In the genomic region with DNA sequence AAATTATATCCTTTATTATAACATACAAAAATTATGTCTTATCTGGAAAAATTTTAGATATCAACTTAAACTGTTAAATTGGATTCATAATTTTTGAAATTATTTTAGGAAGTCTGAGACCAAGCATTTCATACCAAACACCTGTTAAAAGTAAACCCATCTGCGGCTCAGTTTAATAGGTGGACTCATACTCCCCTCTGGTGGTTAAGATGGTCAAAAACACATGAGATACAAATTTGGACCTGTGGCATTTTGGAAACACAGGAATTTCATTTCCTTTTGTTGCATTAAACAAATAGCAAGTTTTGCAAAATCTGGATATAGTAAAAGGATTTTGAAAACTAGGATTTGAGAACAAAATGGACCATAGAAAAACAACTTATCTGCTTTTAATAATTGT, we compare ENCODE assay signal across 8 cellular contexts. TPM values are rescaled to one million over a fixed set of nuclear protein-coding genes. Genes with fewer than 3 reads are reported as not detected.
DNase-seq lines count a peak whose midpoint lies in the region; ATAC-seq and TF ChIP-seq lines count a peak whose summit lies in the region.

No MANE protein-coding gene starts in this region.

- H3K36me3 ChIP-seq in left ventricle myocardium inferior, result no peaks in the 10 kb centered on the region
- no peaks in the 10 kb centered on the region for H3K36me3 ChIP-seq in thoracic aorta

- H3K4me3 ChIP-seq in left ventricle myocardium inferior (no peak overlapping the region), thoracic aorta (no peak overlapping the region)

- intact Hi-C loops in left ventricle myocardium inferior (cut with micrococcal nuclease), result loop anchor here (10.0 kb wide), 1 partner anchor 1592 kb away; no protein-coding TSS in a partner anchor
- intact Hi-C loops in Right ventricle myocardium inferior (cut with DNase I), result no loop called here
- intact Hi-C loops in natural killer cell (cut with micrococcal nuclease), result no loop called here

- DNase-seq in left ventricle myocardium inferior (no peak), Right ventricle myocardium inferior (ENCODE audit: missing footprints) (no peak), SK-MEL-5 (ENCODE audit: low read depth, low spot score) (peak; percentile 63), glomerular endothelial cell (ENCODE audit: extremely low read depth, low read depth, low spot score) (peak; percentile 23), thoracic aorta (ENCODE audit: low spot score) (no peak), natural killer cell (no peak)

- no peaks in the 10 kb centered on the region for H3K4me1 Mint-ChIP-seq in natural killer cell

- no peaks in the 10 kb centered on the region for H3K4me1 ChIP-seq in left ventricle myocardium inferior
- H3K4me1 ChIP-seq in thoracic aorta (ENCODE audit: control insufficient read depth in 1 of 2, low read depth in 2 of 2), result no peaks in the 10 kb centered on the region

- H3K9me3 Mint-ChIP-seq in natural killer cell, result no peaks in the 10 kb centered on the region

- no peaks in the 10 kb centered on the region for H3K9me3 ChIP-seq in left ventricle myocardium inferior (replicated peaks)
- H3K9me3 ChIP-seq in thoracic aorta, result no peaks in the 10 kb centered on the region

- no peaks in the 10 kb centered on the region for H3K27me3 ChIP-seq in left ventricle myocardium inferior (ENCODE audit: low read depth)
- no peaks in the 10 kb centered on the region for H3K27me3 ChIP-seq in thoracic aorta (replicated peaks; ENCODE audit: insufficient read depth)

- no peak for ATAC-seq in Right ventricle myocardium inferior
- peak; percentile 70 for ATAC-seq in HG03354 (IDR thresholded peaks at IDR 0.05; ENCODE audit: poor library complexity, severe bottlenecking, unreplicated experiment)
- ATAC-seq in thoracic aorta (ENCODE audit: insufficient number of reproducible peaks, low FRiP score, low read depth), result no peak
- ATAC-seq in natural killer cell, result no peak
- no peak for ATAC-seq in esophagus mucosa

- in situ Hi-C loops in SK-MEL-5 (cut with HindIII; ENCODE audit: low pct_unique_long_range_greater_than_20kb, low sequenced_read_pairs), result no loop called here

- no peaks in the 10 kb centered on the region for H3K27me3 Mint-ChIP-seq in natural killer cell (ENCODE audit: low read depth in 2 of 2)

- H3K27ac Mint-ChIP-seq in natural killer cell, result no peak overlapping the region

- no peak overlapping the region for H3K4me3 Mint-ChIP-seq in natural killer cell

- H3K27ac ChIP-seq in left ventricle myocardium inferior (replicated peaks) (no peak overlapping the region), thoracic aorta (no peak overlapping the region)

- no peaks in the 10 kb centered on the region for H3K36me3 Mint-ChIP-seq in natural killer cell

- peak; percentile 60 for TF ChIP-seq CTCF in left ventricle myocardium inferior (IDR thresholded peaks at IDR 0.05; ENCODE audit: borderline replicate concordance)
- peak; percentile 37 for TF ChIP-seq CTCF in thoracic aorta (IDR thresholded peaks at IDR 0.05)
- TF ChIP-seq CTCF in natural killer cell (IDR thresholded peaks at IDR 0.05), result no peak

RNA-seq across cellular contexts. Expression of gene RGMB, which starts 53.7 kb away (rescaled TPM):
- 13.0 TPM for total RNA-seq in left ventricle myocardium inferior
- 15.4 TPM for total RNA-seq in Right ventricle myocardium inferior
- 14.9 and 18.3 TPM in 2 replicates for total RNA-seq in SK-MEL-5 (2014; rRNA removed; shearing (Covaris generic))
- 26.6 and 32.9 TPM in 2 replicates for polyA plus RNA-seq in SK-MEL-5 (2015; cell fraction: cytosol; rRNA removed)
- polyA plus RNA-seq in SK-MEL-5 (2015; cell fraction: nucleus; rRNA removed), result 62.9 and 67.4 TPM in 2 replicates
- total RNA-seq in glomerular endothelial cell, result 60.1 and 75.4 TPM in 2 replicates
- total RNA-seq in thoracic aorta, result 10 to 100 TPM; 11.9 to 23.1 TPM
- total RNA-seq in natural killer cell, result 1 to 10 TPM in 1 of 3 donors, under 1 TPM in 2; 0.35 to 1.5 (median 0.86) TPM
- total RNA-seq in esophagus mucosa, result 9.7 TPM

Comparison
In these comparisons a context has a peak if more than half of its experiments do, and no peak if none do; other contexts are left out.
1. DNase-seq: peak in SK-MEL-5 (single experiment) and glomerular endothelial cell (single experiment); none in left ventricle myocardium inferior (single experiment), Right ventricle myocardium inferior (single experiment), thoracic aorta (single experiment) and natural killer cell (single experiment).